32 cellular contexts compared by ENCODE assay signal in the genomic region with DNA sequence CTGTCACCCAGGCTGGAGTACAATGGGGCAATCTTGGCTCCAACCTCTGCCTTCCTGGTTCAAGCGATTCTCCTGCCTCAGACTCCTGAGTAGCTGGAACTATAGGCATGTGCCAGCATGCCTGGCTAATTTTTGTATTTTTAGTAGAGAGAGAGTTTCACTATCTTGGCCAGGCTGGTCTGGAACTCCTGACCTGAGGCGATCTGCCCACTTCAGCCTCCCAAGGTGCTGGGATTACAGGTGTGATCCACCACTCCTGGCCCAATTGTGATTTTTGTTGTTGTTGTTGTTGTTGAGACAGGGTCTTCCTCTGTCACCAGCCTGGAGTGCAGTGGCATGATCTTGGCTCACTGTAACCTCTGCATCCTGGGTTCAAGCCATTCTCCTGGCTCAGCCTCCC.
"Had no signal": no experiment of that assay in that cellular context is flagged by ENCODE, and none has a peak within 500 bp of the region (broad histone marks: within the 10 kb centered on the region; RNA-seq: fewer than 3 reads in every experiment).

No MANE protein-coding gene starts in this region.

- ATAC-seq: activated naive CD4-positive, alpha-beta T cell treated with anti-CD3 and anti-CD28 coated beads, Interleukin-2, amount 50 U/mL, for 72 hours; activated T-cell treated with anti-CD3 and anti-CD28 coated beads, Interleukin-2, amount 50 U/mL, for 72 hours; foreskin keratinocyte; T-helper 17 cell had no signal

- H3K27ac ChIP-seq: ascending aorta, breast epithelium, coronary artery, dorsolateral prefrontal cortex, foreskin keratinocyte had no signal

- DNase-seq: activated CD4-positive, alpha-beta memory T cell treated with anti-CD3 and anti-CD28 coated beads, Interleukin-2, amount 10 ng/mL, durations not matched to agents 7 days and 5 days; activated CD4-positive, alpha-beta T cell treated with anti-CD3 and anti-CD28 coated beads for 1 hour; activated CD4-positive, alpha-beta T cell treated with anti-CD3 and anti-CD28 coated beads for 4 hours; activated CD4-positive, alpha-beta T cell treated with anti-CD3 and anti-CD28 coated beads, Interleukin-2, amount 10 ng/mL, durations not matched to agents 7 days and 5 days; activated CD4-positive, alpha-beta T cell treated with anti-CD3 and anti-CD28 coated beads, Interleukin-2, amount 50 U/mL, for 4 hours; activated CD4-positive, CD25-positive, alpha-beta regulatory T cell; activated CD8-positive, alpha-beta memory T cell treated with anti-CD3 and anti-CD28 coated beads, Interleukin-2, amount 50 U/mL, for 48 hours; activated gamma-delta T cell; activated naive CD4-positive, alpha-beta T cell; activated naive CD4-positive, alpha-beta T cell treated with anti-CD3 and anti-CD28 coated beads, Interleukin-2, amount 10 ng/mL, durations not matched to agents 7 days and 5 days; activated naive CD8-positive, alpha-beta T cell treated with anti-CD3 and anti-CD28 coated beads, Interleukin-2, amount 10 ng/mL, durations not matched to agents 7 days and 5 days; activated T-cell treated with anti-CD3 and anti-CD28 coated beads for 4 hours; activated T-cell treated with anti-CD3 and anti-CD28 coated beads, Interleukin-2, amount 50 U/mL, for 24 hours; activated T-cell treated with anti-CD3 and anti-CD28 coated beads, Interleukin-2, amount 50 U/mL, for 72 hours; dorsolateral prefrontal cortex; effector memory CD4-positive, alpha-beta T cell; endodermal cell; erythroblast; foreskin keratinocyte; gastrocnemius medialis; T-helper 1 cell; T-helper 17 cell; T1000 had no signal

- H3K9me3 ChIP-seq: ascending aorta, breast epithelium, esophagus muscularis mucosa, gastrocnemius medialis had no signal

- H3K36me3 ChIP-seq: ascending aorta, breast epithelium, gastrocnemius medialis had no signal

- H3K4me1 ChIP-seq: breast epithelium had no signal

- H3K4me3 Mint-ChIP-seq: activated CD4-positive, alpha-beta memory T cell treated with anti-CD3 and anti-CD28 coated beads, Interleukin-2, amount 10 ng/mL, durations not matched to agents 7 days and 5 days; activated CD4-positive, alpha-beta T cell treated with anti-CD3 and anti-CD28 coated beads, Interleukin-2, amount 10 ng/mL, durations not matched to agents 7 days and 5 days; activated naive CD4-positive, alpha-beta T cell treated with anti-CD3 and anti-CD28 coated beads, Interleukin-2, amount 10 ng/mL, durations not matched to agents 7 days and 5 days; activated naive CD8-positive, alpha-beta T cell treated with anti-CD3 and anti-CD28 coated beads, Interleukin-2, amount 10 ng/mL, durations not matched to agents 7 days and 5 days; activated T-cell treated with anti-CD3 and anti-CD28 coated beads, Interleukin-2, amount 50 U/mL, for 24 hours; activated T-cell treated with anti-CD3 and anti-CD28 coated beads, Interleukin-2, amount 50 U/mL, for 72 hours; brain; central memory CD8-positive, alpha-beta T cell; dendritic cell treated with granulocyte-macrophage colony-stimulating factor and Interleukin-4, amounts not matched to agents 40 ng/mL and 50 ng/mL, for 4 days; endodermal cell; T-helper 17 cell; T-helper 2 cell treated with Interferon-gamma antibody and Interleukin-4, amounts not matched to agents 5 μg/mL and 100 μg/mL, for 36 hours had no signal

- H3K9me3 Mint-ChIP-seq: activated CD4-positive, alpha-beta memory T cell treated with anti-CD3 and anti-CD28 coated beads, Interleukin-2, amount 10 ng/mL, durations not matched to agents 7 days and 5 days; activated naive CD4-positive, alpha-beta T cell treated with anti-CD3 and anti-CD28 coated beads, Interleukin-2, amount 10 ng/mL, durations not matched to agents 7 days and 5 days; activated naive CD4-positive, alpha-beta T cell treated with anti-CD3 and anti-CD28 coated beads, Interleukin-2, amount 50 U/mL, for 72 hours; activated T-cell treated with anti-CD3 and anti-CD28 coated beads, Interleukin-2, amount 50 U/mL, for 24 hours; brain; central memory CD8-positive, alpha-beta T cell; dendritic cell treated with granulocyte-macrophage colony-stimulating factor and Interleukin-4, amounts not matched to agents 40 ng/mL and 50 ng/mL, for 4 days; endodermal cell; T-helper 2 cell treated with Interferon-gamma antibody and Interleukin-4, amounts not matched to agents 5 μg/mL and 100 μg/mL, for 36 hours had no signal

- H3K4me3 ChIP-seq: ascending aorta, breast epithelium, coronary artery, dorsolateral prefrontal cortex, esophagus muscularis mucosa, gastrocnemius medialis had no signal

- H3K27me3 ChIP-seq: ascending aorta, breast epithelium, dorsolateral prefrontal cortex, esophagus muscularis mucosa, foreskin keratinocyte, gastrocnemius medialis had no signal

- H3K27ac Mint-ChIP-seq: activated CD4-positive, alpha-beta memory T cell treated with anti-CD3 and anti-CD28 coated beads, Interleukin-2, amount 10 ng/mL, durations not matched to agents 7 days and 5 days; activated CD4-positive, alpha-beta T cell treated with anti-CD3 and anti-CD28 coated beads, Interleukin-2, amount 10 ng/mL, durations not matched to agents 7 days and 5 days; activated naive CD4-positive, alpha-beta T cell treated with anti-CD3 and anti-CD28 coated beads, Interleukin-2, amount 50 U/mL, for 72 hours; activated naive CD8-positive, alpha-beta T cell treated with anti-CD3 and anti-CD28 coated beads, Interleukin-2, amount 10 ng/mL, durations not matched to agents 7 days and 5 days; activated T-cell treated with anti-CD3 and anti-CD28 coated beads, Interleukin-2, amount 50 U/mL, for 24 hours; activated T-cell treated with anti-CD3 and anti-CD28 coated beads, Interleukin-2, amount 50 U/mL, for 72 hours; dendritic cell treated with granulocyte-macrophage colony-stimulating factor and Interleukin-4, amounts not matched to agents 40 ng/mL and 50 ng/mL, for 4 days; endodermal cell; T-helper 17 cell; T-helper 2 cell treated with Interferon-gamma antibody and Interleukin-4, amounts not matched to agents 5 μg/mL and 100 μg/mL, for 36 hours had no signal

- H3K27me3 Mint-ChIP-seq: activated CD4-positive, alpha-beta memory T cell treated with anti-CD3 and anti-CD28 coated beads, Interleukin-2, amount 10 ng/mL, durations not matched to agents 7 days and 5 days; activated CD4-positive, alpha-beta T cell treated with anti-CD3 and anti-CD28 coated beads, Interleukin-2, amount 10 ng/mL, durations not matched to agents 7 days and 5 days; activated naive CD4-positive, alpha-beta T cell treated with anti-CD3 and anti-CD28 coated beads, Interleukin-2, amount 10 ng/mL, durations not matched to agents 7 days and 5 days; activated naive CD8-positive, alpha-beta T cell treated with anti-CD3 and anti-CD28 coated beads, Interleukin-2, amount 10 ng/mL, durations not matched to agents 7 days and 5 days; activated T-cell treated with anti-CD3 and anti-CD28 coated beads, Interleukin-2, amount 50 U/mL, for 24 hours; brain; central memory CD8-positive, alpha-beta T cell; dendritic cell treated with granulocyte-macrophage colony-stimulating factor and Interleukin-4, amounts not matched to agents 40 ng/mL and 50 ng/mL, for 4 days; T-helper 17 cell had no signal
